In the genomic region with DNA sequence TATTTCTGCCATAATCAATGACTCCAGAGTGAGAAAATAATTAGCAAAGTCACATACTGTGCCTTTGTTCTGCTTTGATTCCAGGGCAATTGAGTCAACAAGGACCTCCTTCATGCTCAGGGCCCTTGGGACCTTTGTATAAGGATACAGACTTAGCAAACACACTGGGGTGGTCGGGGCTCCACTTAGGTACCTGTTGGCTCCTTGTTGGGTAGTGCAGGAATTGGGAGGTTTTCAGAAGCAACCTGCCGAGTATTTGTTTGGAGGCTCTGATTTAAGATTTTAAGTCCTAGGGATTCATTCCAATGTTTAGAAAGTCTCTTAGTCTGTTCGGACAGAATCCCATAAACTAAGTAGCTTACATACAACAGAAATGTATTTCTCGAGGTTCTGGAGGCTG, we compare ENCODE assay signal across 1 cellular context.
TF ChIP-seq lines count a peak whose summit lies in the region.

No MANE protein-coding gene starts in this region.

TF ChIP-seq in SK-N-SH treated with all-trans-retinoic acid at 6 μM for 48 hours, 23 proteins besides CTCF, POLR2A, EP300 and RAD21 (continued from another document):
- TF ChIP-seq, protein P1, sequence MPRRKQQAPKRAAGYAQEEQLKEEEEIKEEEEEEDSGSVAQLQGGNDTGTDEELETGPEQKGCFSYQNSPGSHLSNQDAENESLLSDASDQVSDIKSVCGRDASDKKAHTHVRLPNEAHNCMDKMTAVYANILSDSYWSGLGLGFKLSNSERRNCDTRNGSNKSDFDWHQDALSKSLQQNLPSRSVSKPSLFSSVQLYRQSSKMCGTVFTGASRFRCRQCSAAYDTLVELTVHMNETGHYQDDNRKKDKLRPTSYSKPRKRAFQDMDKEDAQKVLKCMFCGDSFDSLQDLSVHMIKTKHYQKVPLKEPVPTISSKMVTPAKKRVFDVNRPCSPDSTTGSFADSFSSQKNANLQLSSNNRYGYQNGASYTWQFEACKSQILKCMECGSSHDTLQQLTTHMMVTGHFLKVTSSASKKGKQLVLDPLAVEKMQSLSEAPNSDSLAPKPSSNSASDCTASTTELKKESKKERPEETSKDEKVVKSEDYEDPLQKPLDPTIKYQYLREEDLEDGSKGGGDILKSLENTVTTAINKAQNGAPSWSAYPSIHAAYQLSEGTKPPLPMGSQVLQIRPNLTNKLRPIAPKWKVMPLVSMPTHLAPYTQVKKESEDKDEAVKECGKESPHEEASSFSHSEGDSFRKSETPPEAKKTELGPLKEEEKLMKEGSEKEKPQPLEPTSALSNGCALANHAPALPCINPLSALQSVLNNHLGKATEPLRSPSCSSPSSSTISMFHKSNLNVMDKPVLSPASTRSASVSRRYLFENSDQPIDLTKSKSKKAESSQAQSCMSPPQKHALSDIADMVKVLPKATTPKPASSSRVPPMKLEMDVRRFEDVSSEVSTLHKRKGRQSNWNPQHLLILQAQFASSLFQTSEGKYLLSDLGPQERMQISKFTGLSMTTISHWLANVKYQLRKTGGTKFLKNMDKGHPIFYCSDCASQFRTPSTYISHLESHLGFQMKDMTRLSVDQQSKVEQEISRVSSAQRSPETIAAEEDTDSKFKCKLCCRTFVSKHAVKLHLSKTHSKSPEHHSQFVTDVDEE (CRISPR knock-in tag; IDR thresholded peaks at IDR 0.05), result no peak
- no peak for TF ChIP-seq RARB (CRISPR knock-in tag; IDR thresholded peaks at IDR 0.05)
- TF ChIP-seq ARNTL (CRISPR knock-in tag; IDR thresholded peaks at IDR 0.05; ENCODE audit: borderline replicate concordance, low read depth), result no peak
- TF ChIP-seq GLIS3 (CRISPR knock-in tag; IDR thresholded peaks at IDR 0.05), result no peak
- no peak for TF ChIP-seq ZNF565 (CRISPR knock-in tag; conservative IDR thresholded peaks at IDR 0.05; ENCODE audit: low read depth)
- TF ChIP-seq SNAI2 (CRISPR knock-in tag; IDR thresholded peaks at IDR 0.05), result no peak
- no peak for TF ChIP-seq ZNF8 (CRISPR knock-in tag; IDR thresholded peaks at IDR 0.05)
- TF ChIP-seq BACH2 (CRISPR knock-in tag; IDR thresholded peaks at IDR 0.05; ENCODE audit: borderline replicate concordance), result no peak
- TF ChIP-seq ISL1 (CRISPR knock-in tag; IDR thresholded peaks at IDR 0.05), result no peak
- TF ChIP-seq ZC3H10 (CRISPR knock-in tag; IDR thresholded peaks at IDR 0.05), result no peak
